In genomic region chr11:975824-976223, GRCh38 we compare ENCODE assay signal across 9 cellular contexts. TPM values are rescaled to one million over a fixed set of nuclear protein-coding genes. Genes with fewer than 3 reads are reported as not detected.
DNase-seq lines count a peak whose midpoint lies in the region; ATAC-seq and TF ChIP-seq lines count a peak whose summit lies in the region.
"Had no signal": no experiment of that assay in that cellular context is flagged by ENCODE, and none has a peak within 500 bp of the region (broad histone marks: within the 10 kb centered on the region; RNA-seq: fewer than 3 reads in every experiment).

No MANE protein-coding gene starts in this region.

- intact Hi-C loops in dorsolateral prefrontal cortex (cut with DNase I) = loop anchor here (1.0 to 10.0 kb wide), 4 partner anchors 51 to 131 kb away; partner anchors contain the start of genes AP2A2 (in 2 of the 2), POLR2L (in 1 of the 2) and TSPAN4 (in 1 of the 2)
- intact Hi-C loops in transverse colon (cut with DNase I; ENCODE audit: low total_unique reads) = no loop called here

- peak overlapping the region; percentile 32 for H3K9ac ChIP-seq in Loucy (ENCODE audit: low read depth, low read length, poor library complexity, severe bottlenecking)

- no peak for ATAC-seq in GM21737 (IDR thresholded peaks at IDR 0.05; ENCODE audit: unreplicated experiment)
- ATAC-seq: body of pancreas had no signal

- peaks cover 14% of the 10 kb centered on the region for H3K4me1 ChIP-seq in Loucy (ENCODE audit: insufficient read depth, low read length, poor library complexity, severe bottlenecking)
- no peaks in the 10 kb centered on the region for H3K4me1 ChIP-seq in osteoblast (ENCODE audit: insufficient read depth, low read length)
- no peaks in the 10 kb centered on the region for H3K4me1 ChIP-seq in transverse colon

- H3K79me2 ChIP-seq in Loucy (ENCODE audit: insufficient read depth, low read length) = peaks cover 12% of the 10 kb centered on the region; the same call in 1 of the 2 replicates
- peaks cover 15% of the 10 kb centered on the region for H3K79me2 ChIP-seq in osteoblast (ENCODE audit: insufficient read depth, low read length)

- in situ Hi-C loops in transverse colon (cut with MboI; ENCODE audit: low pct_ligation_motif_present in 1 of 4, low pct_unique_long_range_greater_than_20kb in 1 of 4, low sequenced_read_pairs in 3 of 4) = no loop called here

- no peaks in the 10 kb centered on the region for H3K9me3 ChIP-seq in Loucy (ENCODE audit: insufficient read depth, low read depth, low read length)
- no peaks in the 10 kb centered on the region for H3K9me3 ChIP-seq in osteoblast (ENCODE audit: low read depth, low read length)
- no peaks in the 10 kb centered on the region for H3K9me3 ChIP-seq in transverse colon
- H3K9me3 ChIP-seq: body of pancreas had no signal

- no peak for TF ChIP-seq POLR2A in transverse colon (IDR thresholded peaks at IDR 0.05)

- H3K27ac ChIP-seq in dorsolateral prefrontal cortex (peak overlapping the region in 24 of 59 donors; percentile 18 to 72 (median 44)), osteoblast (ENCODE audit: low read depth, low read length) (no peak overlapping the region), transverse colon (no peak overlapping the region)

- no peaks in the 10 kb centered on the region for H3K27me3 ChIP-seq in Loucy (ENCODE audit: insufficient read depth, low read length, poor library complexity, severe bottlenecking)
- no peaks in the 10 kb centered on the region for H3K27me3 ChIP-seq in dorsolateral prefrontal cortex
- no peaks in the 10 kb centered on the region for H3K27me3 ChIP-seq in osteoblast (ENCODE audit: insufficient read depth, low read length)
- H3K27me3 ChIP-seq in transverse colon = no peaks in the 10 kb centered on the region
- H3K27me3 ChIP-seq: body of pancreas had no signal

- 82 to 90% methylated on average over 2 to 15 of the region's 15 CpGs for WGBS in transverse colon (ENCODE audit: low coverage in 1 of 2), 2 donors

- TF ChIP-seq EP300 in transverse colon (IDR thresholded peaks at IDR 0.05; ENCODE audit: low read depth) = no peak

- H2AFZ ChIP-seq in Loucy (ENCODE audit: low read length) (no peak overlapping the region), osteoblast (ENCODE audit: low read length) (no peak overlapping the region)

- H3K4me3 ChIP-seq in Loucy (ENCODE audit: low read length, poor library complexity, severe bottlenecking) (no peak overlapping the region), dorsolateral prefrontal cortex (no peak overlapping the region), osteoblast (ENCODE audit: insufficient read depth, low read length) (no peak overlapping the region), transverse colon (no peak overlapping the region)
- H3K4me3 ChIP-seq: body of pancreas had no signal

- no peak overlapping the region for H3K4me2 ChIP-seq in Loucy (ENCODE audit: low read depth, low read length, poor library complexity, severe bottlenecking)
- no peak overlapping the region for H3K4me2 ChIP-seq in osteoblast (ENCODE audit: insufficient read depth, low read length)

- DNase-seq in ELR (ENCODE audit: low read depth) = peak; percentile 42
- DNase-seq in dorsolateral prefrontal cortex = peak in 6 of 10 donors; percentile 38 to 80 (median 72)
- peak; percentile 92 for DNase-seq in osteoblast (ENCODE audit: insufficient read length, low spot score, missing footprints)
- no peak for DNase-seq in transverse colon
- DNase-seq in SKM-1 (lab: John Stamatoyannopoulos, UW; ENCODE audit: unreplicated experiment) = no peak
- DNase-seq: body of pancreas, T-cell had no signal

- H3K36me3 ChIP-seq in Loucy (ENCODE audit: insufficient read depth, low read length) = peaks cover 57% of the 10 kb centered on the region; the same call in 1 of the 2 replicates
- H3K36me3 ChIP-seq in osteoblast (ENCODE audit: insufficient read depth, low read length) = peaks cover 17% of the 10 kb centered on the region
- H3K36me3 ChIP-seq in transverse colon = peaks cover 0 to 28% (median 9%) of the 10 kb centered on the region in 4 donors

- TF ChIP-seq CTCF in Loucy (conservative IDR thresholded peaks at IDR 0.05; ENCODE audit: low read length) = peak; percentile 45; the same call in 1 of the 2 replicates
- TF ChIP-seq CTCF in dorsolateral prefrontal cortex (IDR thresholded peaks at IDR 0.05 in 54 of 56, conservative IDR thresholded peaks at IDR 0.05 in 2 of 56; ENCODE audit: low read depth in 1 of 56, partially characterized antibody in 56 of 56) = peak in 30 of 56 donors; percentile 9 to 39 (median 20)
- TF ChIP-seq CTCF in osteoblast (IDR thresholded peaks at IDR 0.05; ENCODE audit: extremely low read depth, low read depth, low read length) = peak; percentile 28
- no peak for TF ChIP-seq CTCF in transverse colon (IDR thresholded peaks at IDR 0.05)

- H3K9me2 ChIP-seq in Loucy (replicated peaks; ENCODE audit: low read depth, low read length) = no peaks in the 10 kb centered on the region

- peaks cover 11% of the 10 kb centered on the region for H4K20me1 ChIP-seq in Loucy (ENCODE audit: insufficient read depth, low read length, poor library complexity, severe bottlenecking)
- peaks cover 49% of the 10 kb centered on the region for H4K20me1 ChIP-seq in osteoblast (ENCODE audit: insufficient read depth, low read length)

- no peaks in the 10 kb centered on the region for H3F3A ChIP-seq in Loucy (ENCODE audit: low read depth)

RNA-seq across cellular contexts. Expression of gene AP2A2, which starts 50.2 kb away (rescaled TPM):
- 100 to 1,000 TPM in 119 of 120 experiments, 10 to 100 TPM in 1; 90.2 to 214 (median 158) TPM for total RNA-seq in dorsolateral prefrontal cortex
- 48.0 and 50.7 TPM in 2 replicates for total RNA-seq in osteoblast
- 100 to 1,000 TPM in 2 of 4 donors, 10 to 100 TPM in 2; 70.5 to 130 (median 102) TPM for total RNA-seq in transverse colon

Comparison
In these comparisons a context has a peak if more than half of its experiments do, and no peak if none do; other contexts are left out.
1. DNase-seq: peak in ELR (single experiment), dorsolateral prefrontal cortex (6 of 10) and osteoblast (single experiment); none in transverse colon (single experiment) and SKM-1 (single experiment).
2. CTCF ChIP-seq: peak in Loucy (single experiment), dorsolateral prefrontal cortex (30 of 56) and osteoblast (single experiment); none in transverse colon (0 of 5).